26 cellular contexts compared by ENCODE assay signal in the genomic region with DNA sequence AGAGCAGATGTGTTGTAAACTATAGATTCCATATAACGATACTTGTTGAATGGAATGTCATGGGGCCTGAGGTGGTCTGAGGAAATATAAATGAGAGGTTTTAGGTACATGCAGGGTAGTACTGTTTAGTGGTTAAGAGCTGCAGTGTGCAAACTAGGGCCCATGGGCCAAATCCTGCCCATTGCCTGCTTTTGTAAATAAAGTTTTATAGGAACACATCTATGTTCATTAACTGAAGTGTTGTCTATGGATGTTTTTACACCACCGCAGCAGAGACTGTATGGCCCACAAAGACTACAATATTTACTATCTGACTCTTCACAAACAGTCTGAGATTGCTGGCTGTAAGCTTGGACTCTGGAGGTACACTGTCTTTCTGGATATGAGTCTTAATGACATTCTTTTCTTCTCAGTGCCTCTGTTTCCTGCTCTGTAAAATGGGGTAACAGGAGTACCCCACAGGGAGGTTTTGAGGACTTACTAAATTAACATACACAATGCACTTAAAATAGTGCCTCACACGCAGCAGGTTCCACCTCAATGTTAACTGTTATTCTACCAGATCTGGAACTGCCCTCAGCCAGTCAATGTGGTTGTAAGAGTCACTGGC. TPM values are rescaled to one million over a fixed set of nuclear protein-coding genes. Genes with fewer than 3 reads are reported as not detected.
A peak's percentile ranks its signal among the peaks of the same experiment; 100 is the strongest.
DNase-seq lines count a peak whose midpoint lies in the region; ATAC-seq, FAIRE-seq and TF ChIP-seq lines count a peak whose summit lies in the region.
"Had no signal": no experiment of that assay in that cellular context is flagged by ENCODE, and none has a peak within 500 bp of the region (broad histone marks: within the 10 kb centered on the region; RNA-seq: fewer than 3 reads in every experiment).

No MANE protein-coding gene starts in this region.

- BruUV-seq in HepG2 (replicated peaks; lab: Mats Ljungman, UMichigan) (no TSS peak), K562 (replicated peaks; lab: Mats Ljungman, UMichigan) (no TSS peak)

- peak overlapping the region; percentile 38; the same call in 1 of the 2 replicates for H3K9ac ChIP-seq in HepG2 (ENCODE audit: insufficient read depth, low read depth, low read length)
- H3K9ac ChIP-seq in OCI-LY1 (ENCODE audit: low read length): no peak overlapping the region
- no peak overlapping the region for H3K9ac ChIP-seq in K562 (ENCODE audit: insufficient read depth in 1 of 2, low read depth in 2 of 2, low read length in 2 of 2)
- H3K9ac ChIP-seq: BLaER1 had no signal

- H3F3A ChIP-seq in OCI-LY1 (ENCODE audit: insufficient read depth, low read length): no peaks in the 10 kb centered on the region

- H3K4me3 ChIP-seq in HepG2 (replicated peaks in 1 of 3; ENCODE audit: insufficient read depth in 1 of 3, low read depth in 2 of 3, low read length in 3 of 3): no peak overlapping the region
- no peak overlapping the region for H3K4me3 ChIP-seq in right lobe of liver
- no peak overlapping the region for H3K4me3 ChIP-seq in OCI-LY1 (ENCODE audit: low read depth, low read length, poor library complexity, severe bottlenecking)
- H3K4me3 ChIP-seq in K562: no peak overlapping the region
- H3K4me3 ChIP-seq in testis: no peak overlapping the region
- H3K4me3 ChIP-seq: A549, BLaER1 had no signal

- no peaks in the 10 kb centered on the region for H3K9me3 Mint-ChIP-seq in activated CD4-positive, alpha-beta memory T cell treated with anti-CD3 and anti-CD28 coated beads, Interleukin-2, amount 10 ng/mL, durations not matched to agents 7 days and 5 days
- H3K9me3 Mint-ChIP-seq: CD4-positive, alpha-beta T cell; CD8-positive, alpha-beta T cell had no signal

- H2AFZ ChIP-seq in HepG2 (ENCODE audit: low read length): peak overlapping the region; percentile 8
- H2AFZ ChIP-seq in OCI-LY1 (ENCODE audit: low read length): no peak overlapping the region
- no peak overlapping the region for H2AFZ ChIP-seq in K562 (ENCODE audit: low read depth, low read length)

- peak overlapping the region; percentile 44; the same call in 1 of the 2 replicates for H3K4me2 ChIP-seq in HepG2 (ENCODE audit: low read depth, low read length)
- H3K4me2 ChIP-seq in OCI-LY1 (ENCODE audit: low read length): no peak overlapping the region
- H3K4me2 ChIP-seq in K562 (ENCODE audit: insufficient read depth, low read length): no peak overlapping the region
- H3K4me2 ChIP-seq: A549, BLaER1 had no signal

- no peak for TF ChIP-seq POLR2A in HepG2 (IDR thresholded peaks at IDR 0.05; ENCODE audit: insufficient read depth in 1 of 2, low read depth in 2 of 2, low read length in 2 of 2)
- no peak for TF ChIP-seq POLR2A in right lobe of liver (IDR thresholded peaks at IDR 0.05)
- no peak for TF ChIP-seq POLR2A in K562 (conservative IDR thresholded peaks at IDR 0.05)
- no peak for TF ChIP-seq POLR2A in testis (IDR thresholded peaks at IDR 0.05)

- WGBS in HepG2 (ENCODE audit: low lambda C conversion rate): 88% methylated on average over 3 of the region's 3 CpGs
- WGBS in right lobe of liver (ENCODE audit: insufficient coverage, low coverage, low lambda C conversion rate, missing lambda C conversion rate): 96% methylated on average over 2 of the region's 3 CpGs
- WGBS in K562 (ENCODE audit: insufficient coverage, low coverage, missing lambda C conversion rate): 4% methylated on average over 3 of the region's 3 CpGs
- 75 to 77% methylated on average over 3 of the region's 3 CpGs for WGBS in testis, 2 donors

- intact Hi-C loops in HepG2 (cut with micrococcal nuclease; ENCODE audit: unreplicated experiment) (loop anchor here (1.0 to 5.0 kb wide), 2 partner anchors 17 to 69 kb away; a partner anchor contains a TSS), right lobe of liver (cut with DNase I) (no loop called here), K562 (cut with micrococcal nuclease) (no loop called here), testis (cut with DNase I; ENCODE audit: low total_unique reads) (no loop called here)

- H3K9me2 ChIP-seq in OCI-LY1 (ENCODE audit: low read depth, low read length): no peaks in the 10 kb centered on the region

- POLR2A ChIA-PET in HepG2 (lab: Yijun Ruan, JAX): interaction anchor here (0.8 kb wide), 1 partner anchor 16 kb away, joined by 3 read pairs; no protein-coding TSS in a partner anchor
- POLR2A ChIA-PET in K562 (lab: Yijun Ruan, JAX): no interaction called here
- POLR2A ChIA-PET in activated CD4-positive, alpha-beta memory T cell treated with anti-CD3 and anti-CD28 coated beads, Interleukin-2, amount 10 ng/mL, durations not matched to agents 7 days and 5 days (lab: Charles Lee): no interaction called here

- no peaks in the 10 kb centered on the region for H3K36me3 Mint-ChIP-seq in activated CD4-positive, alpha-beta memory T cell treated with anti-CD3 and anti-CD28 coated beads, Interleukin-2, amount 10 ng/mL, durations not matched to agents 7 days and 5 days (ENCODE audit: low read depth)
- H3K36me3 Mint-ChIP-seq: CD8-positive, alpha-beta T cell had no signal

- no peak for FAIRE-seq in HepG2 (lab: Jason Lieb, UNC)
- FAIRE-seq in K562 (lab: Jason Lieb, UNC): no peak
- FAIRE-seq: A549, D721Med, G401.6, GM12891, GM19239 had no signal

- no peak overlapping the region for H3K4me3 Mint-ChIP-seq in activated CD4-positive, alpha-beta memory T cell treated with anti-CD3 and anti-CD28 coated beads, Interleukin-2, amount 10 ng/mL, durations not matched to agents 7 days and 5 days
- H3K4me3 Mint-ChIP-seq: CD4-positive, alpha-beta T cell; CD8-positive, alpha-beta T cell had no signal

- ATAC-seq in HepG2 (no peak), right lobe of liver (no peak), K562 (no peak), HG03097 (IDR thresholded peaks at IDR 0.05; ENCODE audit: low FRiP score, unreplicated experiment) (no peak)
- ATAC-seq: A549; CD8-positive, alpha-beta T cell had no signal

- TF ChIP-seq EP300 in HepG2 (IDR thresholded peaks at IDR 0.05; ENCODE audit: low read depth in 2 of 2, low read length in 2 of 2) (no peak), HepG2 (CRISPR knock-in tag; IDR thresholded peaks at IDR 0.05; ENCODE audit: borderline replicate concordance) (no peak), K562 (IDR thresholded peaks at IDR 0.05; ENCODE audit: low read length) (no peak)

- TF ChIP-seq RAD21 in HepG2 (CRISPR knock-in tag; IDR thresholded peaks at IDR 0.05) (no peak), K562 (CRISPR knock-in tag; conservative IDR thresholded peaks at IDR 0.05 in 1 of 2, IDR thresholded peaks at IDR 0.05 in 1 of 2) (no peak)

- H3K79me2 ChIP-seq in HepG2 (ENCODE audit: insufficient read depth, low read length): no peaks in the 10 kb centered on the region
- H3K79me2 ChIP-seq in OCI-LY1 (ENCODE audit: insufficient read depth, low read length): no peaks in the 10 kb centered on the region
- H3K79me2 ChIP-seq in K562 (ENCODE audit: control insufficient read depth, insufficient read depth, low read length): no peaks in the 10 kb centered on the region

- peaks cover 4% of the 10 kb centered on the region for H3K27me3 Mint-ChIP-seq in activated CD4-positive, alpha-beta memory T cell treated with anti-CD3 and anti-CD28 coated beads, Interleukin-2, amount 10 ng/mL, durations not matched to agents 7 days and 5 days

- in situ Hi-C loops in HepG2 (cut with HindIII; ENCODE audit: extremely low pct_ligation_motif_present, low pct_unique_long_range_greater_than_20kb) (no loop called here), K562 (cut with MboI) (no loop called here)

- H3K9me3 ChIP-seq in HepG2 (ENCODE audit: low read length): no peaks in the 10 kb centered on the region
- no peaks in the 10 kb centered on the region for H3K9me3 ChIP-seq in right lobe of liver
- H3K9me3 ChIP-seq in OCI-LY1 (ENCODE audit: low read length): no peaks in the 10 kb centered on the region
- H3K9me3 ChIP-seq in K562 (replicated peaks; ENCODE audit: control insufficient read depth, insufficient read depth, low read depth, low read length): no peaks in the 10 kb centered on the region
- H3K9me3 ChIP-seq in testis: no peaks in the 10 kb centered on the region
- H3K9me3 ChIP-seq: A549, BE2C, BLaER1, Caco-2 had no signal

- H3K27ac ChIP-seq in HepG2 (ENCODE audit: extremely low read length, insufficient read depth, low read length) (peak overlapping the region; percentile 65), right lobe of liver (no peak overlapping the region), OCI-LY1 (ENCODE audit: low read depth, low read length, poor library complexity, severe bottlenecking) (peak overlapping the region; percentile 41), K562 (ENCODE audit: extremely low read depth, low read depth, low read length) (no peak overlapping the region), testis (peak overlapping the region; percentile 19 to 55)
- H3K27ac ChIP-seq: 22Rv1, A549, BLaER1 had no signal

- no peak overlapping the region for H3K27ac Mint-ChIP-seq in activated CD4-positive, alpha-beta memory T cell treated with anti-CD3 and anti-CD28 coated beads, Interleukin-2, amount 10 ng/mL, durations not matched to agents 7 days and 5 days
- H3K27ac Mint-ChIP-seq: CD4-positive, alpha-beta T cell; CD8-positive, alpha-beta T cell had no signal

- CTCF ChIA-PET in HepG2 (lab: Yijun Ruan, JAX; ENCODE audit: low intra/inter-chr PET ratio, low total read pairs): interaction anchor here (1.3 kb wide), 1 partner anchor 36 kb away, joined by 4 read pairs; no protein-coding TSS in a partner anchor
- CTCF ChIA-PET in K562 (lab: Yijun Ruan, JAX; ENCODE audit: low intra/inter-chr PET ratio): no interaction called here
- CTCF ChIA-PET in activated CD4-positive, alpha-beta memory T cell treated with anti-CD3 and anti-CD28 coated beads, Interleukin-2, amount 10 ng/mL, durations not matched to agents 7 days and 5 days (lab: Charles Lee): no interaction called here

- H4K20me1 ChIP-seq in HepG2 (ENCODE audit: insufficient read depth, low read length) (no peaks in the 10 kb centered on the region), OCI-LY1 (ENCODE audit: insufficient read depth, low read length) (no peaks in the 10 kb centered on the region), K562 (replicated peaks; ENCODE audit: control insufficient read depth, insufficient read depth, low read length) (no peaks in the 10 kb centered on the region)
- H4K20me1 ChIP-seq: BLaER1 had no signal

- H3K4me1 Mint-ChIP-seq in activated CD4-positive, alpha-beta memory T cell treated with anti-CD3 and anti-CD28 coated beads, Interleukin-2, amount 10 ng/mL, durations not matched to agents 7 days and 5 days: no peaks in the 10 kb centered on the region

- DNase-seq in HepG2 (ENCODE audit: low spot score) (no peak), right lobe of liver (no peak), K562 (ENCODE audit: extremely low read depth in 1 of 4, low spot score in 3 of 4) (no peak), testis (no peak), RPMI8226 (no peak)
- DNase-seq in activated CD4-positive, alpha-beta memory T cell treated with anti-CD3 and anti-CD28 coated beads, Interleukin-2, amount 10 ng/mL, durations not matched to agents 7 days and 5 days: no peak
- DNase-seq: ACHN; BE2C; C1 segment of cervical spinal cord; Caco-2; Calu3; CD4-positive, alpha-beta T cell; CD8-positive, alpha-beta T cell; DMS79 treated with DMSO at 0.1 percent for 48 hours; GF-D8 had no signal

- TF ChIP-seq CTCF in HepG2 (CRISPR knock-in tag; IDR thresholded peaks at IDR 0.05): no peak
- no peak for TF ChIP-seq CTCF in right lobe of liver (IDR thresholded peaks at IDR 0.05)
- TF ChIP-seq CTCF in OCI-LY1 (IDR thresholded peaks at IDR 0.05; ENCODE audit: low read length): no peak
- TF ChIP-seq CTCF in K562 (IDR thresholded peaks at IDR 0.05 in 2 of 3, conservative IDR thresholded peaks at IDR 0.05 in 1 of 3; ENCODE audit: insufficient read depth in 2 of 3, low read depth in 1 of 3, low read length in 3 of 3): no peak
- TF ChIP-seq CTCF in testis (IDR thresholded peaks at IDR 0.05): no peak

- H3K27me3 ChIP-seq in HepG2 (ENCODE audit: control insufficient read depth in 1 of 2, insufficient read depth in 2 of 2, low read length in 2 of 2) (no peaks in the 10 kb centered on the region), right lobe of liver (no peaks in the 10 kb centered on the region), OCI-LY1 (ENCODE audit: insufficient read depth, low read length) (no peaks in the 10 kb centered on the region), K562 (ENCODE audit: control insufficient read depth in 2 of 2, insufficient read depth in 2 of 2, low read length in 2 of 2) (peaks cover 4 to 32% of the 10 kb centered on the region in 2 experiments; a peak in 3 of 5 replicates), testis (no peaks in the 10 kb centered on the region)
- H3K27me3 ChIP-seq: BE2C, BLaER1 had no signal

- H3K9me1 ChIP-seq in K562 (ENCODE audit: control insufficient read depth, insufficient read depth, low read length): no peaks in the 10 kb centered on the region

- H3K4me1 ChIP-seq in HepG2 (ENCODE audit: insufficient read depth, low read length) (peaks cover 96% of the 10 kb centered on the region), right lobe of liver (no peaks in the 10 kb centered on the region), OCI-LY1 (ENCODE audit: insufficient read depth, low read length, severe bottlenecking) (peaks cover 19% of the 10 kb centered on the region), K562 (replicated peaks in 1 of 2; ENCODE audit: control insufficient read depth in 2 of 2, insufficient read depth in 2 of 2, low read length in 2 of 2) (peaks cover 3 to 8% of the 10 kb centered on the region in 2 experiments; a peak in 2 of 5 replicates), testis (no peaks in the 10 kb centered on the region)
- H3K4me1 ChIP-seq: A549, BE2C had no signal

- H3K36me3 ChIP-seq in HepG2 (replicated peaks in 1 of 2; ENCODE audit: control insufficient read depth in 1 of 2, insufficient read depth in 2 of 2, low read length in 2 of 2): no peaks in the 10 kb centered on the region
- no peaks in the 10 kb centered on the region for H3K36me3 ChIP-seq in right lobe of liver
- H3K36me3 ChIP-seq in OCI-LY1 (ENCODE audit: insufficient read depth, low read length): no peaks in the 10 kb centered on the region
- H3K36me3 ChIP-seq in K562 (ENCODE audit: control insufficient read depth, insufficient read depth, low read length): no peaks in the 10 kb centered on the region
- no peaks in the 10 kb centered on the region for H3K36me3 ChIP-seq in testis (ENCODE audit: low read depth, missing control alignments)
- H3K36me3 ChIP-seq: BE2C, BLaER1 had no signal

RNA-seq across cellular contexts. Expression of a gene that starts 12.5 kb away (rescaled TPM):
- total RNA-seq in HepG2 (2016; rRNA removed; fragmentation: Illumina TruSeq; extraction: Trizol) (0.13 and 0.18 TPM in 2 replicates), right lobe of liver (not detected), K562 (2014; rRNA removed) (not detected in 2 replicates), K562 (2014; rRNA removed; fragmentation: Illumina TruSeq; extraction: Trizol) (not detected in 2 replicates), K562 (2015; rRNA removed; fragmentation: Illumina TruSeq; extraction: Trizol) (not detected in 2 replicates), K562 (2021) (not detected in 2 replicates), testis (under 1 TPM; 0.47 to 0.68 TPM)
- total RNA-seq in HepG2 (2016; cell fraction: cytosol; rRNA removed; fragmentation: Illumina TruSeq; extraction: Trizol; ENCODE audit: low read depth): 0.09 TPM in 1 of 2 replicates, not detected in the other
- total RNA-seq in HepG2 (2016; cell fraction: insoluble cytoplasmic fraction; rRNA removed; fragmentation: Illumina TruSeq; extraction: Trizol): 0.15 and 0.16 TPM in 2 replicates
- 0.06 and 0.17 TPM in 2 replicates for total RNA-seq in HepG2 (2016; cell fraction: membrane; rRNA removed; fragmentation: Illumina TruSeq; extraction: Trizol)
- 0.13 TPM in 1 of 2 replicates, not detected in the other for total RNA-seq in HepG2 (2016; cell fraction: nucleus; rRNA removed; fragmentation: Illumina TruSeq; extraction: Trizol)
- polyA plus RNA-seq in HepG2 (2011; rRNA removed) (0.03 and 0.04 TPM in 2 replicates), K562 (2011; rRNA removed) (0.07 TPM in 1 of 2 replicates, not detected in the other), K562 (2014; fragmentation: Illumina TruSeq; extraction: Trizol) (0.07 TPM in 1 of 2 replicates, not detected in the other), K562 (2014; fragmentation: Nextera tagmentation; extraction: Ambion mirVana) (not detected), K562 (2014; rRNA removed) (not detected in 2 replicates), testis (ENCODE audit: insufficient read depth, low read depth, low replicate concordance) (0.90 TPM)
- 0.03 TPM in 2 replicates for polyA plus RNA-seq in HepG2 (2011; cell fraction: cytosol; rRNA removed)
- 0.05 TPM in 1 of 2 replicates, not detected in the other for polyA plus RNA-seq in HepG2 (2011; cell fraction: nucleus; rRNA removed)
- polyA plus RNA-seq in HepG2 (2012): 0.24 TPM in 1 of 2 replicates, not detected in the other
- polyA plus RNA-seq in HepG2 (2016; cell fraction: cytosol; fragmentation: Illumina TruSeq; extraction: Trizol; ENCODE audit: low read depth): not detected in 2 replicates
- polyA plus RNA-seq in HepG2 (2016; cell fraction: insoluble cytoplasmic fraction; fragmentation: Illumina TruSeq; extraction: Trizol; ENCODE audit: low read depth): 0.13 TPM in 1 of 2 replicates, not detected in the other
- not detected in 2 replicates for polyA plus RNA-seq in HepG2 (2016; cell fraction: membrane; fragmentation: Illumina TruSeq; extraction: Trizol; ENCODE audit: low read depth)
- 0.16 and 0.22 TPM in 2 replicates for polyA plus RNA-seq in HepG2 (2016; cell fraction: nucleus; fragmentation: Illumina TruSeq; extraction: Trizol; ENCODE audit: insufficient read depth, low read depth)
- polyA minus RNA-seq in HepG2 (2011; rRNA and poly(A)+ RNA removed; ENCODE audit: low replicate concordance): not detected in 2 replicates
- not detected in 2 replicates for polyA minus RNA-seq in HepG2 (2011; cell fraction: cytosol; rRNA and poly(A)+ RNA removed)
- polyA minus RNA-seq in HepG2 (2011; cell fraction: nucleus; rRNA and poly(A)+ RNA removed): not detected in 2 replicates
- total RNA-seq in K562 (2011; cell fraction: chromatin; rRNA removed; ENCODE audit: low replicate concordance): not detected in 2 replicates
- total RNA-seq in K562 (2011; cell fraction: nucleolus; rRNA removed): not detected in 2 replicates
- total RNA-seq in K562 (2011; cell fraction: nucleoplasm; rRNA removed): not detected in 2 replicates
- polyA plus RNA-seq in K562 (2011; cell fraction: cytosol; rRNA removed): 0.01 and 0.04 TPM in 2 replicates
- 0.06 and 0.14 TPM in 2 replicates for polyA plus RNA-seq in K562 (2011; cell fraction: nucleus; rRNA removed)
- 0.03 TPM in 1 of 2 replicates, not detected in the other for polyA plus RNA-seq in K562 (2012)
- polyA minus RNA-seq in K562 (2011; rRNA and poly(A)+ RNA removed): not detected in 2 replicates
- polyA minus RNA-seq in K562 (2011; cell fraction: cytosol; rRNA and poly(A)+ RNA removed): not detected in 2 replicates
- not detected in 2 replicates for polyA minus RNA-seq in K562 (2011; cell fraction: nucleus; rRNA and poly(A)+ RNA removed)
- total RNA-seq in activated CD4-positive, alpha-beta memory T cell treated with anti-CD3 and anti-CD28 coated beads, Interleukin-2, amount 10 ng/mL, durations not matched to agents 7 days and 5 days: under 1 TPM in 1 of 2 experiments, not detected in 1; 0.10 TPM
- total RNA-seq: A172 had no signal
- polyA plus RNA-seq: AG04450 had no signal

Comparison
In these comparisons a context has a peak if more than half of its experiments do, and no peak if none do; other contexts are left out.
1. H3K27ac ChIP-seq: peak in HepG2 (single experiment), OCI-LY1 (single experiment) and testis (2 of 2); none in right lobe of liver (0 of 3) and K562 (single experiment).